Comparison of ENCODE assay signal across 8 cellular contexts in genomic region chr12:28190321-28191017, GRCh38. TPM values are rescaled to one million over a fixed set of nuclear protein-coding genes. Genes with fewer than 3 reads are reported as not detected.
DNase-seq lines count a peak whose midpoint lies in the region; ATAC-seq and TF ChIP-seq lines count a peak whose summit lies in the region.

Gene CCDC91, plus strand, starts transcription at chr12:28190456. Its CDS starts 66,760 bp downstream, at chr12:28257216.

- H3K4me3 Mint-ChIP-seq in activated T-helper 17 cell treated with anti-CD3 and anti-CD28 coated beads, Interleukin-2, amount 50 U/mL, for 72 hours = peak within 1 kb of the TSS; percentile 90
- peak within 1 kb of the TSS; percentile 85 for H3K4me3 Mint-ChIP-seq in natural killer cell treated with Interleukin-12 subunit alpha and Interleukin-12 subunit beta and Interleukin-15 and Interleukin-18, amount 100 ng/mL, for 72 hours
- H3K4me3 Mint-ChIP-seq in stimulated activated naive CD8-positive, alpha-beta T cell treated with anti-CD3 and anti-CD28 coated beads, Interleukin-15, Interleukin-2, amounts not matched to agents 100 ng/mL and 50 ng/mL, for 24 hours = peak within 1 kb of the TSS; percentile 95

- POLR2A ChIA-PET in RWPE1 (lab: Yijun Ruan, JAX; ENCODE audit: low non-redundant PET) = interaction anchor here (1.0 kb wide), 1 partner anchor 220 kb away, joined by 6 read pairs; no protein-coding TSS in a partner anchor

- no peaks in the 10 kb centered on the region for H3K9me3 ChIP-seq in DOHH2 (ENCODE audit: control insufficient read depth, insufficient read depth, low read length)

- no peaks in the 10 kb centered on the region for H3K27me3 Mint-ChIP-seq in activated T-helper 17 cell treated with anti-CD3 and anti-CD28 coated beads, Interleukin-2, amount 50 U/mL, for 72 hours
- peaks cover 7 to 9% of the 10 kb centered on the region in 2 donors for H3K27me3 Mint-ChIP-seq in natural killer cell treated with Interleukin-12 subunit alpha and Interleukin-12 subunit beta and Interleukin-15 and Interleukin-18, amount 100 ng/mL, for 72 hours
- no peaks in the 10 kb centered on the region for H3K27me3 Mint-ChIP-seq in stimulated activated naive CD8-positive, alpha-beta T cell treated with anti-CD3 and anti-CD28 coated beads, Interleukin-15, Interleukin-2, amounts not matched to agents 100 ng/mL and 50 ng/mL, for 24 hours

- no peaks in the 10 kb centered on the region for H3K9me2 ChIP-seq in DOHH2 (replicated peaks; ENCODE audit: control insufficient read depth, low read length)

- H3K27ac ChIP-seq in DOHH2 (ENCODE audit: low read depth, low read length) (peak within 1 kb of the TSS; percentile 51), RWPE1 (peak within 1 kb of the TSS; percentile 96)

- peaks cover 6% of the 10 kb centered on the region for H3K36me3 ChIP-seq in DOHH2 (ENCODE audit: control insufficient read depth, low read length)

- peak within 1 kb of the TSS; percentile 83 for H3K4me3 ChIP-seq in DOHH2 (ENCODE audit: low read length)

- DNase-seq in KG1 (lab: John Stamatoyannopoulos, UW) (peak; percentile 59), RWPE1 (ENCODE audit: low spot score) (peak; percentile 70), fibroblast of peridontal ligament (ENCODE audit: extremely low read depth) (peak; percentile 60)
- DNase-seq in natural killer cell treated with Interleukin-12 subunit alpha and Interleukin-12 subunit beta and Interleukin-15 and Interleukin-18, amount 100 ng/mL, for 72 hours (ENCODE audit: low spot score) = peak; percentile 90

- peak within 1 kb of the TSS; percentile 86 for H3K4me2 ChIP-seq in DOHH2 (ENCODE audit: low read length)

- H3K27ac Mint-ChIP-seq in activated T-helper 17 cell treated with anti-CD3 and anti-CD28 coated beads, Interleukin-2, amount 50 U/mL, for 72 hours = peak within 1 kb of the TSS; percentile 96
- peak within 1 kb of the TSS; percentile 95 to 97 for H3K27ac Mint-ChIP-seq in natural killer cell treated with Interleukin-12 subunit alpha and Interleukin-12 subunit beta and Interleukin-15 and Interleukin-18, amount 100 ng/mL, for 72 hours
- peak within 1 kb of the TSS; percentile 99 for H3K27ac Mint-ChIP-seq in stimulated activated naive CD8-positive, alpha-beta T cell treated with anti-CD3 and anti-CD28 coated beads, Interleukin-15, Interleukin-2, amounts not matched to agents 100 ng/mL and 50 ng/mL, for 24 hours

- H3F3A ChIP-seq in DOHH2 (ENCODE audit: control insufficient read depth, insufficient read depth) = no peaks in the 10 kb centered on the region

- H3K36me3 Mint-ChIP-seq in activated T-helper 17 cell treated with anti-CD3 and anti-CD28 coated beads, Interleukin-2, amount 50 U/mL, for 72 hours (ENCODE audit: low read depth) = peaks cover 18% of the 10 kb centered on the region
- peaks cover 21% of the 10 kb centered on the region for H3K36me3 Mint-ChIP-seq in natural killer cell treated with Interleukin-12 subunit alpha and Interleukin-12 subunit beta and Interleukin-15 and Interleukin-18, amount 100 ng/mL, for 72 hours
- peaks cover 25% of the 10 kb centered on the region for H3K36me3 Mint-ChIP-seq in stimulated activated naive CD8-positive, alpha-beta T cell treated with anti-CD3 and anti-CD28 coated beads, Interleukin-15, Interleukin-2, amounts not matched to agents 100 ng/mL and 50 ng/mL, for 24 hours (ENCODE audit: low read depth)

- ATAC-seq in GM21737 (IDR thresholded peaks at IDR 0.05; ENCODE audit: unreplicated experiment) = peak; percentile 90
- peak; percentile 84 for ATAC-seq in activated T-helper 17 cell treated with anti-CD3 and anti-CD28 coated beads, Interleukin-2, amount 50 U/mL, for 72 hours (replicated peaks)
- ATAC-seq in natural killer cell treated with Interleukin-12 subunit alpha and Interleukin-12 subunit beta and Interleukin-15 and Interleukin-18, amount 100 ng/mL, for 72 hours = peak; percentile 92

- peaks cover 21% of the 10 kb centered on the region for H3K4me1 Mint-ChIP-seq in activated T-helper 17 cell treated with anti-CD3 and anti-CD28 coated beads, Interleukin-2, amount 50 U/mL, for 72 hours
- H3K4me1 Mint-ChIP-seq in natural killer cell treated with Interleukin-12 subunit alpha and Interleukin-12 subunit beta and Interleukin-15 and Interleukin-18, amount 100 ng/mL, for 72 hours (ENCODE audit: low read depth in 2 of 2) = peaks cover 32 to 37% of the 10 kb centered on the region in 2 donors
- H3K4me1 Mint-ChIP-seq in stimulated activated naive CD8-positive, alpha-beta T cell treated with anti-CD3 and anti-CD28 coated beads, Interleukin-15, Interleukin-2, amounts not matched to agents 100 ng/mL and 50 ng/mL, for 24 hours (ENCODE audit: low read depth) = peaks cover 61% of the 10 kb centered on the region

- H3K27me3 ChIP-seq in DOHH2 (ENCODE audit: control insufficient read depth, low read length) = no peaks in the 10 kb centered on the region

- TF ChIP-seq CTCF in DOHH2 (IDR thresholded peaks at IDR 0.05; ENCODE audit: low read depth, low read length, poor library complexity, severe bottlenecking) (peak; percentile 26), RWPE1 (conservative IDR thresholded peaks at IDR 0.05; ENCODE audit: low read depth) (no peak)

- peaks cover 22% of the 10 kb centered on the region for H3K4me1 ChIP-seq in DOHH2 (ENCODE audit: control insufficient read depth, low read length)

- peaks cover 52% of the 10 kb centered on the region for H3K79me2 ChIP-seq in DOHH2 (ENCODE audit: control insufficient read depth, low read length)

- CTCF ChIA-PET in RWPE1 (lab: Yijun Ruan, JAX) = interaction anchor here (1.2 kb wide), 1 partner anchor 11 kb away, joined by 3 read pairs; no protein-coding TSS in a partner anchor

- H3K9me3 Mint-ChIP-seq in activated T-helper 17 cell treated with anti-CD3 and anti-CD28 coated beads, Interleukin-2, amount 50 U/mL, for 72 hours = no peaks in the 10 kb centered on the region
- H3K9me3 Mint-ChIP-seq in natural killer cell treated with Interleukin-12 subunit alpha and Interleukin-12 subunit beta and Interleukin-15 and Interleukin-18, amount 100 ng/mL, for 72 hours = peaks cover 3% of the 10 kb centered on the region
- peaks cover 9% of the 10 kb centered on the region for H3K9me3 Mint-ChIP-seq in stimulated activated naive CD8-positive, alpha-beta T cell treated with anti-CD3 and anti-CD28 coated beads, Interleukin-15, Interleukin-2, amounts not matched to agents 100 ng/mL and 50 ng/mL, for 24 hours

- H4K20me1 ChIP-seq in DOHH2 (ENCODE audit: control insufficient read depth, insufficient read depth, low read depth, low read length) = no peaks in the 10 kb centered on the region

RNA-seq across cellular contexts. Expression of gene CCDC91, which starts in this region (rescaled TPM):
- 10 to 100 TPM; 21.4 to 27.4 TPM for total RNA-seq in activated T-helper 17 cell treated with anti-CD3 and anti-CD28 coated beads, Interleukin-2, amount 50 U/mL, for 72 hours
- total RNA-seq in natural killer cell treated with Interleukin-12 subunit alpha and Interleukin-12 subunit beta and Interleukin-15 and Interleukin-18, amount 100 ng/mL, for 72 hours = 10 to 100 TPM; 21.7 to 44.6 TPM

Comparison
In these comparisons a context has a peak if more than half of its experiments do, and no peak if none do; other contexts are left out.
1. Peak in every context shown above with its lines: DNase-seq, ATAC-seq, H3K4me3 ChIP-seq and H3K27ac ChIP-seq.